Comparison of ENCODE assay signal across 10 cellular contexts in genomic region chr14:92586966-92587365, GRCh38.
DNase-seq lines count a peak whose midpoint lies in the region; ATAC-seq and TF ChIP-seq lines count a peak whose summit lies in the region.
"Had no signal": no experiment of that assay in that cellular context is flagged by ENCODE, and none has a peak within 500 bp of the region (broad histone marks: within the 10 kb centered on the region; RNA-seq: fewer than 3 reads in every experiment).

No MANE protein-coding gene starts in this region.

- no peak overlapping the region for H3K9ac ChIP-seq in SK-N-SH

- H3K9me3 ChIP-seq in SK-N-SH (no peaks in the 10 kb centered on the region), right lobe of liver (no peaks in the 10 kb centered on the region), MG63 (no peaks in the 10 kb centered on the region)
- H3K9me3 ChIP-seq: SJCRH30 had no signal

- H3K27ac Mint-ChIP-seq in T-helper 2 cell treated with Interferon-gamma antibody and Interleukin-4, amounts not matched to agents 5 μg/mL and 100 μg/mL, for 36 hours, result peak overlapping the region; percentile 86
- peak overlapping the region; percentile 96 for H3K27ac Mint-ChIP-seq in stimulated activated naive CD8-positive, alpha-beta T cell treated with anti-CD3 and anti-CD28 coated beads, Interleukin-15, Interleukin-2, amounts not matched to agents 100 ng/mL and 50 ng/mL, for 24 hours
- H3K27ac Mint-ChIP-seq in endothelial cell (ENCODE audit: unreplicated experiment), result no peak overlapping the region

- no peak for TF ChIP-seq POLR2A in right lobe of liver (IDR thresholded peaks at IDR 0.05)

- H3K36me3 ChIP-seq in SK-N-SH (replicated peaks in 1 of 2; ENCODE audit: control insufficient read depth in 1 of 2, insufficient read depth in 2 of 2, low read length in 1 of 2) (peaks cover 0 to 20% of the 10 kb centered on the region in 2 experiments), right lobe of liver (no peaks in the 10 kb centered on the region), MG63 (no peaks in the 10 kb centered on the region)
- H3K36me3 ChIP-seq: SJCRH30 had no signal

- no peaks in the 10 kb centered on the region for H4K20me1 ChIP-seq in SK-N-SH (ENCODE audit: insufficient read depth)

- peaks cover 21% of the 10 kb centered on the region for H3F3A ChIP-seq in SK-N-SH (replicated peaks; ENCODE audit: insufficient read depth)

- H3K4me3 Mint-ChIP-seq in T-helper 2 cell treated with Interferon-gamma antibody and Interleukin-4, amounts not matched to agents 5 μg/mL and 100 μg/mL, for 36 hours, result peak overlapping the region; percentile 78
- peak overlapping the region; percentile 62 for H3K4me3 Mint-ChIP-seq in stimulated activated naive CD8-positive, alpha-beta T cell treated with anti-CD3 and anti-CD28 coated beads, Interleukin-15, Interleukin-2, amounts not matched to agents 100 ng/mL and 50 ng/mL, for 24 hours
- H3K4me3 Mint-ChIP-seq in endothelial cell (ENCODE audit: unreplicated experiment), result no peak overlapping the region

- no peaks in the 10 kb centered on the region for H3K79me2 ChIP-seq in SK-N-SH (ENCODE audit: insufficient read depth)

- H2AFZ ChIP-seq in SK-N-SH (ENCODE audit: low read depth), result no peak overlapping the region

- H3K27me3 Mint-ChIP-seq in T-helper 2 cell treated with Interferon-gamma antibody and Interleukin-4, amounts not matched to agents 5 μg/mL and 100 μg/mL, for 36 hours (ENCODE audit: low read depth), result peaks cover 53% of the 10 kb centered on the region
- no peaks in the 10 kb centered on the region for H3K27me3 Mint-ChIP-seq in stimulated activated naive CD8-positive, alpha-beta T cell treated with anti-CD3 and anti-CD28 coated beads, Interleukin-15, Interleukin-2, amounts not matched to agents 100 ng/mL and 50 ng/mL, for 24 hours
- H3K27me3 Mint-ChIP-seq in endothelial cell (ENCODE audit: unreplicated experiment), result peaks cover 2% of the 10 kb centered on the region

- H3K4me1 ChIP-seq in SK-N-SH (ENCODE audit: control insufficient read depth in 1 of 2, insufficient read depth in 2 of 2, low read depth in 1 of 2, low read length in 1 of 2) (peaks cover 0 to 21% of the 10 kb centered on the region in 2 experiments; a peak in 2 of 4 replicates), right lobe of liver (no peaks in the 10 kb centered on the region)
- H3K4me1 ChIP-seq: SJCRH30 had no signal

- peaks cover 12% of the 10 kb centered on the region for H3K9me3 Mint-ChIP-seq in T-helper 2 cell treated with Interferon-gamma antibody and Interleukin-4, amounts not matched to agents 5 μg/mL and 100 μg/mL, for 36 hours
- peaks cover 12% of the 10 kb centered on the region for H3K9me3 Mint-ChIP-seq in stimulated activated naive CD8-positive, alpha-beta T cell treated with anti-CD3 and anti-CD28 coated beads, Interleukin-15, Interleukin-2, amounts not matched to agents 100 ng/mL and 50 ng/mL, for 24 hours
- no peaks in the 10 kb centered on the region for H3K9me3 Mint-ChIP-seq in endothelial cell (ENCODE audit: unreplicated experiment)

- TF ChIP-seq EP300 in SK-N-SH (IDR thresholded peaks at IDR 0.05; ENCODE audit: borderline replicate concordance in 1 of 2, low read depth in 1 of 2, low read length in 1 of 2), result no peak

- POLR2A ChIA-PET in SK-N-SH (lab: Yijun Ruan, JAX), result no interaction called here

- TF ChIP-seq RAD21 in SK-N-SH (IDR thresholded peaks at IDR 0.05; ENCODE audit: low read length), result no peak

- no peak for DNase-seq in SK-N-SH
- no peak for DNase-seq in T-helper 2 cell treated with Interferon-gamma antibody and Interleukin-4, amounts not matched to agents 5 μg/mL and 100 μg/mL, for 36 hours (ENCODE audit: low spot score)
- no peak for DNase-seq in right lobe of liver
- DNase-seq in cerebellum (ENCODE audit: low spot score), result no peak
- DNase-seq in endothelial cell (ENCODE audit: low spot score), result no peak
- DNase-seq in MG63, result no peak
- DNase-seq: NCI-H2171, SJCRH30 had no signal

- peak overlapping the region; percentile 50 for H3K4me2 ChIP-seq in SK-N-SH

- ATAC-seq in SK-N-SH treated with all-trans-retinoic acid at 6 μM for 48 hours, result no peak
- peak in 3 of 4 donors; percentile 17 to 34 (median 24) for ATAC-seq in right lobe of liver

- intact Hi-C loops in right lobe of liver (cut with DNase I), result no loop called here

- H3K27ac ChIP-seq in SK-N-SH (ENCODE audit: low read depth in 2 of 2, low read length in 1 of 2), result peak overlapping the region in 1 of 2 experiments; percentile 82; a peak in 2 of 4 replicates
- H3K27ac ChIP-seq in right lobe of liver, result peak overlapping the region in 2 of 3 donors; percentile 43 to 53
- H3K27ac ChIP-seq: SJCRH30 had no signal

- H3K36me3 Mint-ChIP-seq in T-helper 2 cell treated with Interferon-gamma antibody and Interleukin-4, amounts not matched to agents 5 μg/mL and 100 μg/mL, for 36 hours (ENCODE audit: low read depth), result peaks cover 21% of the 10 kb centered on the region
- peaks cover 82% of the 10 kb centered on the region for H3K36me3 Mint-ChIP-seq in stimulated activated naive CD8-positive, alpha-beta T cell treated with anti-CD3 and anti-CD28 coated beads, Interleukin-15, Interleukin-2, amounts not matched to agents 100 ng/mL and 50 ng/mL, for 24 hours (ENCODE audit: low read depth)
- H3K36me3 Mint-ChIP-seq in endothelial cell (ENCODE audit: low read depth, unreplicated experiment), result peaks cover 29% of the 10 kb centered on the region

- WGBS in SK-N-SH (ENCODE audit: low lambda C conversion rate), result 76% methylated on average over 5 of the region's 5 CpGs
- 58% methylated on average over 5 of the region's 5 CpGs for WGBS in right lobe of liver (ENCODE audit: insufficient coverage, low coverage, low lambda C conversion rate, missing lambda C conversion rate)

- CTCF ChIA-PET in SK-N-SH (lab: Yijun Ruan, JAX), result interaction anchor here (1.4 kb wide), 1 partner anchor 95 kb away, joined by 5 read pairs; no protein-coding TSS in a partner anchor

- H3K27me3 ChIP-seq in SK-N-SH (ENCODE audit: insufficient read depth) (no peaks in the 10 kb centered on the region), right lobe of liver (no peaks in the 10 kb centered on the region), MG63 (no peaks in the 10 kb centered on the region)
- H3K27me3 ChIP-seq: SJCRH30 had no signal

- no peak for TF ChIP-seq CTCF in SK-N-SH (IDR thresholded peaks at IDR 0.05)
- no peak for TF ChIP-seq CTCF in right lobe of liver (IDR thresholded peaks at IDR 0.05)
- no peak for TF ChIP-seq CTCF in endothelial cell (IDR thresholded peaks at IDR 0.05; ENCODE audit: unreplicated experiment)

- no peaks in the 10 kb centered on the region for H3K9me2 ChIP-seq in SK-N-SH

- H3K4me3 ChIP-seq in SK-N-SH (ENCODE audit: low read depth in 2 of 2, low read length in 1 of 2) (no peak overlapping the region), right lobe of liver (no peak overlapping the region), MG63 (no peak overlapping the region)
- H3K4me3 ChIP-seq: SJCRH30 had no signal

- peaks cover 64% of the 10 kb centered on the region for H3K4me1 Mint-ChIP-seq in T-helper 2 cell treated with Interferon-gamma antibody and Interleukin-4, amounts not matched to agents 5 μg/mL and 100 μg/mL, for 36 hours (ENCODE audit: low read depth)
- H3K4me1 Mint-ChIP-seq in stimulated activated naive CD8-positive, alpha-beta T cell treated with anti-CD3 and anti-CD28 coated beads, Interleukin-15, Interleukin-2, amounts not matched to agents 100 ng/mL and 50 ng/mL, for 24 hours (ENCODE audit: low read depth), result peaks cover 99% of the 10 kb centered on the region
- no peaks in the 10 kb centered on the region for H3K4me1 Mint-ChIP-seq in endothelial cell (ENCODE audit: unreplicated experiment)

TF ChIP-seq in SK-N-SH, 30 proteins besides CTCF, POLR2A, EP300 and RAD21:
- no peak for TF ChIP-seq USF1 (IDR thresholded peaks at IDR 0.05; ENCODE audit: borderline replicate concordance, low read depth)
- TF ChIP-seq YY1 (IDR thresholded peaks at IDR 0.05; ENCODE audit: low read depth), result no peak
- TF ChIP-seq CHD2 (IDR thresholded peaks at IDR 0.05; ENCODE audit: low read length, partially characterized antibody), result no peak

TF ChIP-seq in SK-N-SH treated with all-trans-retinoic acid at 6 μM for 48 hours, 23 proteins besides CTCF, POLR2A, EP300 and RAD21 (continues in another document):
- TF ChIP-seq GLIS3 (CRISPR knock-in tag; IDR thresholded peaks at IDR 0.05) (no peak), ZNF565 (CRISPR knock-in tag; conservative IDR thresholded peaks at IDR 0.05; ENCODE audit: low read depth) (no peak), TOX (CRISPR knock-in tag; IDR thresholded peaks at IDR 0.05; ENCODE audit: borderline replicate concordance) (no peak), ZFP30 (CRISPR knock-in tag; IDR thresholded peaks at IDR 0.05) (no peak), RARB (CRISPR knock-in tag; IDR thresholded peaks at IDR 0.05) (no peak)
- TF ChIP-seq, protein P1, sequence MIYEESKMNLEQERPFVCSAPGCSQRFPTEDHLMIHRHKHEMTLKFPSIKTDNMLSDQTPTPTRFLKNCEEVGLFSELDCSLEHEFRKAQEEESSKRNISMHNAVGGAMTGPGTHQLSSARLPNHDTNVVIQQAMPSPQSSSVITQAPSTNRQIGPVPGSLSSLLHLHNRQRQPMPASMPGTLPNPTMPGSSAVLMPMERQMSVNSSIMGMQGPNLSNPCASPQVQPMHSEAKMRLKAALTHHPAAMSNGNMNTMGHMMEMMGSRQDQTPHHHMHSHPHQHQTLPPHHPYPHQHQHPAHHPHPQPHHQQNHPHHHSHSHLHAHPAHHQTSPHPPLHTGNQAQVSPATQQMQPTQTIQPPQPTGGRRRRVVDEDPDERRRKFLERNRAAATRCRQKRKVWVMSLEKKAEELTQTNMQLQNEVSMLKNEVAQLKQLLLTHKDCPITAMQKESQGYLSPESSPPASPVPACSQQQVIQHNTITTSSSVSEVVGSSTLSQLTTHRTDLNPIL (CRISPR knock-in tag; IDR thresholded peaks at IDR 0.05; ENCODE audit: low read depth), result no peak
